Comparison of ENCODE assay signal across 7 cellular contexts in genomic region chr18:25764777-25765176, GRCh38.
"Had no signal": no experiment of that assay in that cellular context is flagged by ENCODE, and none has a peak within 500 bp of the region (broad histone marks: within the 10 kb centered on the region; RNA-seq: fewer than 3 reads in every experiment).

No MANE protein-coding gene starts in this region.

- H3K4me1 Mint-ChIP-seq: IgD-negative memory B cell had no signal

- H3K9me3 Mint-ChIP-seq: IgD-negative memory B cell had no signal

- H3K4me2 ChIP-seq: KMS-11 had no signal

- H3K4me3 ChIP-seq: K562 had no signal

- FAIRE-seq: HTR-8/SVneo, K562 had no signal

- H3K9ac ChIP-seq: KMS-11 had no signal

- H3K4me3 Mint-ChIP-seq: IgD-negative memory B cell had no signal

- DNase-seq: KBM-7, KG1 had no signal

- H3K27ac ChIP-seq: HL-60, KMS-11 had no signal

- ATAC-seq: K562 had no signal

- H3K27ac Mint-ChIP-seq: IgD-negative memory B cell had no signal
